8 cellular contexts compared by ENCODE assay signal in the genomic region with DNA sequence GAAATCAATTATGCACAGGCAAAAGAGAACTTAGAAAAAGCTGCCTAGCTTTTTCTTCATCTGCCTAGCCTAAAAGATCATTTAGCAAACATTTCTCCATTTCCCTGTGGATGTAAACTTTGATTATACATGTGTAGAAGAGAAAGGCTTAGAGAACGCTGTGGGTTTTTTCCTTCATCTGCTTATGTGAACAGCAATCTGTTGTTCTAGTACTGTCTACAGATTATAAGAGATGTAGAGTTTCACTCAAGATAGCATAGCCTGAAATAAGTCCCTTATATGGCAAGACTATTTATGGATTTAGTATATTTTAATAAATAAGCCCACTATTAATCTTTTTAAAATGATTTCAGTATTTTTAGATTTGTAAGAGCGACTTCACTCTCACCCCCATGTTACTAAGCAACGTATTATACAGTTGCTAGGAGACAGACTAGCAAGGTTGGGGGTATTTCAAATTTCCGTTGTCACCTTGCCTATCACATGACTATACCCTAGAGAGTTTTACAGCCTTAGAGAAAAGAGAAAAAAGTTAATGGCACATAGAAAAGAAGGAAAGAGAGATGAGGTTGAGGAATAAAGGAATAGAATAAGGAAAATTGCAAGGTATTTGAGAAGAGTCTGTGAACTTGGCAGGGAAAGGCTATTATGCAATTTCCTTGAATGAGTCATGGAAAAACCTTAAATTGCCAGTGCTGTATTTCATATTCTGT. TPM values are rescaled to one million over a fixed set of nuclear protein-coding genes. Genes with fewer than 3 reads are reported as not detected.
DNase-seq lines count a peak whose midpoint lies in the region; ATAC-seq and TF ChIP-seq lines count a peak whose summit lies in the region.

No MANE protein-coding gene starts in this region.

- peak overlapping the region; percentile 1 to 42 (median 13); a peak in 3 of 7 replicates for H3K27ac Mint-ChIP-seq in H9
- H3K27ac Mint-ChIP-seq in activated naive CD8-positive, alpha-beta T cell treated with anti-CD3 and anti-CD28 coated beads, Interleukin-2, amount 50 U/mL, for 24 hours = peak overlapping the region; percentile 87

- H3K9ac ChIP-seq in H9 (ENCODE audit: extremely low read depth, insufficient read length, low read length) = no peak overlapping the region

- H3K56ac ChIP-seq in H9 (ENCODE audit: insufficient read length, low read depth, low read length) = no peak overlapping the region

- H3K79me2 ChIP-seq in H9 (ENCODE audit: insufficient read depth, low read length) = no peaks in the 10 kb centered on the region

- H2BK20ac ChIP-seq in H9 (ENCODE audit: low read depth, low read length, poor library complexity, severe bottlenecking) = peak overlapping the region; percentile 60

- H3K4me1 Mint-ChIP-seq in H9 = peaks cover 25 to 38% of the 10 kb centered on the region in 2 experiments
- H3K4me1 Mint-ChIP-seq in activated naive CD8-positive, alpha-beta T cell treated with anti-CD3 and anti-CD28 coated beads, Interleukin-2, amount 50 U/mL, for 24 hours = peaks cover 15% of the 10 kb centered on the region

- H3K36me3 Mint-ChIP-seq in H9 (ENCODE audit: insufficient read depth in 1 of 3, low read depth in 3 of 3) = no peaks in the 10 kb centered on the region
- H3K36me3 Mint-ChIP-seq in activated naive CD8-positive, alpha-beta T cell treated with anti-CD3 and anti-CD28 coated beads, Interleukin-2, amount 50 U/mL, for 24 hours (ENCODE audit: low read depth) = no peaks in the 10 kb centered on the region

- no peak overlapping the region for H2BK5ac ChIP-seq in H9 (ENCODE audit: insufficient read length, low read length)

- no peaks in the 10 kb centered on the region for H3K23me2 ChIP-seq in H9 (ENCODE audit: insufficient read length, low read depth, low read length, poor library complexity, severe bottlenecking)

- H2BK15ac ChIP-seq in H9 (ENCODE audit: low read depth, low read length) = no peak overlapping the region

- no peaks in the 10 kb centered on the region; the same call in 1 of the 2 replicates for H3K4me1 ChIP-seq in H9 (ENCODE audit: insufficient read depth, low read length)

- H3K9me3 Mint-ChIP-seq in H9 = no peaks in the 10 kb centered on the region
- H3K9me3 Mint-ChIP-seq in activated naive CD8-positive, alpha-beta T cell treated with anti-CD3 and anti-CD28 coated beads, Interleukin-2, amount 50 U/mL, for 24 hours = no peaks in the 10 kb centered on the region

- H2BK12ac ChIP-seq in H9 (ENCODE audit: insufficient read length, low read depth, low read length) = no peak overlapping the region

- H3K27me3 ChIP-seq in H9 (ENCODE audit: insufficient read depth, low read length) = no peaks in the 10 kb centered on the region

- H3K4me3 ChIP-seq in AG10803 (ENCODE audit: low read length) = no peak overlapping the region

- no peak overlapping the region for H3K27ac ChIP-seq in H9 (ENCODE audit: insufficient read length, low read depth, low read length)

- peak; percentile 84 for DNase-seq in AG10803 (ENCODE audit: low read depth)
- peak; percentile 21 for DNase-seq in H9
- DNase-seq in NCI-H446 treated with DMSO at 0.1 percent for 48 hours (lab: John Stamatoyannopoulos, UW) = peak; percentile 82
- no peak for DNase-seq in activated naive CD8-positive, alpha-beta T cell treated with anti-CD3 and anti-CD28 coated beads, Interleukin-2, amount 50 U/mL, for 24 hours
- no peak for DNase-seq in Right ventricle myocardium superior
- DNase-seq in pulmonary artery endothelial cell (ENCODE audit: low read depth, low spot score) = peak; percentile 60
- no peak for DNase-seq in middle frontal gyrus (ENCODE audit: extremely low spot score, low spot score)

- no peak overlapping the region for H3K4ac ChIP-seq in H9 (ENCODE audit: low read depth, low read length)

- peak; percentile 89 for ATAC-seq in activated naive CD8-positive, alpha-beta T cell treated with anti-CD3 and anti-CD28 coated beads, Interleukin-2, amount 50 U/mL, for 24 hours
- peak; percentile 87 for ATAC-seq in Right ventricle myocardium superior (ENCODE audit: poor library complexity)
- no peak for ATAC-seq in HG02763 (IDR thresholded peaks at IDR 0.05; ENCODE audit: unreplicated experiment)

- H4K5ac ChIP-seq in H9 (ENCODE audit: insufficient read length, low read depth, low read length) = no peak overlapping the region

- H3T11ph ChIP-seq in H9 (ENCODE audit: low read length) = peak overlapping the region; percentile 91

- H2AK5ac ChIP-seq in H9 (ENCODE audit: insufficient read length, low read length) = no peak overlapping the region

- H3K4me3 Mint-ChIP-seq in H9 = peak overlapping the region in 1 of 2 experiments; percentile 5; a peak in 2 of 5 replicates
- peak overlapping the region; percentile 65 for H3K4me3 Mint-ChIP-seq in activated naive CD8-positive, alpha-beta T cell treated with anti-CD3 and anti-CD28 coated beads, Interleukin-2, amount 50 U/mL, for 24 hours

- H2BK120ac ChIP-seq in H9 (ENCODE audit: low read depth, low read length, poor library complexity, severe bottlenecking) = no peak overlapping the region

- H3K27me3 Mint-ChIP-seq in H9 (ENCODE audit: low read depth) = no peaks in the 10 kb centered on the region
- peaks cover 2% of the 10 kb centered on the region for H3K27me3 Mint-ChIP-seq in activated naive CD8-positive, alpha-beta T cell treated with anti-CD3 and anti-CD28 coated beads, Interleukin-2, amount 50 U/mL, for 24 hours

- H4K91ac ChIP-seq in H9 (ENCODE audit: insufficient read length, low read depth, low read length) = no peak overlapping the region

- no peak overlapping the region for H3K18ac ChIP-seq in H9 (ENCODE audit: insufficient read length, low read depth, low read length)

- no peaks in the 10 kb centered on the region for H3K79me1 ChIP-seq in H9 (ENCODE audit: insufficient read depth, low read depth, low read length, poor library complexity, severe bottlenecking)

- no peak overlapping the region for H3K4me2 ChIP-seq in H9 (ENCODE audit: insufficient read depth, insufficient read length, low read length)

- H3K23ac ChIP-seq in H9 (ENCODE audit: insufficient read length, low read depth, low read length) = no peak overlapping the region

- no peak overlapping the region for H2AFZ ChIP-seq in H9 (ENCODE audit: low read length)

- no peaks in the 10 kb centered on the region for H4K20me1 ChIP-seq in H9 (ENCODE audit: control insufficient read depth, insufficient read depth, insufficient read length)

- intact Hi-C loops in Right ventricle myocardium superior (cut with DNase I) = no loop called here

- WGBS in H9 (ENCODE audit: extremely low coverage, insufficient read length, low lambda C conversion rate) = no CpG with 5 or more reads among the region's 4 CpGs

- peak overlapping the region; percentile 88; the same call in 1 of the 2 replicates for H3K14ac ChIP-seq in H9 (ENCODE audit: insufficient read depth, low read length)

- no peaks in the 10 kb centered on the region for H3K9me3 ChIP-seq in H9 (ENCODE audit: control insufficient read depth, low read depth, low read length)

- no peak overlapping the region for H4K8ac ChIP-seq in H9 (replicated peaks; ENCODE audit: insufficient read length, low read depth, low read length)

- TF ChIP-seq CTCF in AG10803 (conservative IDR thresholded peaks at IDR 0.05; ENCODE audit: low read length) (no peak), H9 (conservative IDR thresholded peaks at IDR 0.05) (no peak)

RNA-seq across cellular contexts. Expression of a gene that starts 12.2 kb away (rescaled TPM):
- total RNA-seq in H9 (2021) (148 and 149 TPM in 2 replicates), Right ventricle myocardium superior (88.1 TPM), pulmonary artery endothelial cell (1,067 and 1,186 TPM in 2 replicates)

Comparison
In these comparisons a context has a peak if more than half of its experiments do, and no peak if none do; other contexts are left out.
1. DNase-seq: peak in AG10803 (single experiment), H9 (single experiment), NCI-H446 treated with DMSO at 0.1 percent for 48 hours (single experiment) and pulmonary artery endothelial cell (single experiment); none in activated naive CD8-positive, alpha-beta T cell treated with anti-CD3 and anti-CD28 coated beads, Interleukin-2, amount 50 U/mL, for 24 hours (single experiment), Right ventricle myocardium superior (single experiment) and middle frontal gyrus (single experiment).